ENCODE assay signal across 18 cellular contexts in genomic region chr14:61535470-61535869, GRCh38.
DNase-seq lines count a peak whose midpoint lies in the region; FAIRE-seq and TF ChIP-seq lines count a peak whose summit lies in the region.
"Had no signal": no experiment of that assay in that cellular context is flagged by ENCODE, and none has a peak within 500 bp of the region (broad histone marks: within the 10 kb centered on the region; RNA-seq: fewer than 3 reads in every experiment).

No MANE protein-coding gene starts in this region.

- H3K18ac ChIP-seq in mesendoderm (ENCODE audit: low read length), result no peak overlapping the region

- no peak overlapping the region for H4K8ac ChIP-seq in mesendoderm (ENCODE audit: low read depth, low read length)

- FAIRE-seq in bronchial epithelial cell (lab: Jason Lieb, UNC), result no peak
- FAIRE-seq: keratinocyte had no signal

- no CpG with 5 or more reads among the region's 4 CpGs for WGBS in mesendoderm (ENCODE audit: extremely low coverage, insufficient coverage, low lambda C conversion rate)

- no peak overlapping the region for H3K4ac ChIP-seq in mesendoderm (ENCODE audit: low read depth, low read length)

- H3K9me3 Mint-ChIP-seq in activated CD4-positive, alpha-beta T cell treated with anti-CD3 and anti-CD28 coated beads, Interleukin-2, amount 10 ng/mL, durations not matched to agents 24 days and 14 days, result no peaks in the 10 kb centered on the region

- H3K4me2 ChIP-seq in mesendoderm (ENCODE audit: low read length), result no peak overlapping the region

- no peak for TF ChIP-seq CTCF in bronchial epithelial cell (IDR thresholded peaks at IDR 0.05; ENCODE audit: insufficient read depth, low read length, severe bottlenecking)

- H3K27ac ChIP-seq in mesendoderm (ENCODE audit: low read depth, low read length), result no peak overlapping the region
- H3K27ac ChIP-seq: BLaER1 treated with 17β-estradiol and CSF1 and Interleukin-3, amounts not matched to agents 10 nM and 100 nM; sigmoid colon; tibial artery had no signal

- H3K4me1 ChIP-seq in mesendoderm (ENCODE audit: control insufficient read depth, low read depth, low read length), result peaks cover 2% of the 10 kb centered on the region
- H3K4me1 ChIP-seq: sigmoid colon had no signal

- no peak overlapping the region for H3K23ac ChIP-seq in mesendoderm (ENCODE audit: low read length)

- no peak overlapping the region for H2BK15ac ChIP-seq in mesendoderm (replicated peaks; ENCODE audit: low read depth)

- H2BK5ac ChIP-seq in mesendoderm (ENCODE audit: low read length), result no peak overlapping the region

- no peaks in the 10 kb centered on the region for H3K79me2 ChIP-seq in mesendoderm (ENCODE audit: control insufficient read depth, insufficient read depth, low read length)

- H3K9ac ChIP-seq in mesendoderm (ENCODE audit: low read length), result no peak overlapping the region
- H3K9ac ChIP-seq: BLaER1 treated with 17β-estradiol and CSF1 and Interleukin-3, amounts not matched to agents 10 nM and 100 nM had no signal

- H3K4me1 Mint-ChIP-seq in activated CD4-positive, alpha-beta T cell treated with anti-CD3 and anti-CD28 coated beads, Interleukin-2, amount 10 ng/mL, durations not matched to agents 24 days and 14 days, result peaks cover 70% of the 10 kb centered on the region

- H3K27me3 ChIP-seq in bronchial epithelial cell (ENCODE audit: control insufficient read depth, insufficient read depth, low read length) (no peaks in the 10 kb centered on the region), mesendoderm (ENCODE audit: insufficient read depth, low read length, poor library complexity) (no peaks in the 10 kb centered on the region)
- H3K27me3 ChIP-seq: BLaER1 treated with 17β-estradiol and CSF1 and Interleukin-3, amounts not matched to agents 10 nM and 100 nM; sigmoid colon; tibial artery had no signal

- no peak for DNase-seq in activated CD4-positive, alpha-beta T cell treated with anti-CD3 and anti-CD28 coated beads, Interleukin-2, amount 10 ng/mL, durations not matched to agents 24 days and 14 days
- no peak for DNase-seq in activated CD4-positive, alpha-beta T cell treated with anti-CD3 and anti-CD28 coated beads, Interleukin-2, amount 50 U/mL, for 4 hours
- peak; percentile 1 for DNase-seq in OCI-M1 (lab: John Stamatoyannopoulos, UW)
- peak; percentile 74 for DNase-seq in bronchial epithelial cell (ENCODE audit: low read depth)
- DNase-seq in renal cortical epithelial cell (ENCODE audit: low read depth), result peak; percentile 76
- DNase-seq in ecto neural progenitor cell (ENCODE audit: low spot score), result no peak
- DNase-seq in mesendoderm, result no peak
- no peak for DNase-seq in mucosa of gallbladder (ENCODE audit: low spot score)
- DNase-seq: central memory CD4-positive, alpha-beta T cell; DMS79 treated with DMSO at 0.1 percent for 48 hours; effector CD8-positive, alpha-beta T cell; NCI-H1105; NCI-H2171 treated with DMSO at 0.1 percent for 48 hours; sigmoid colon; stimulated activated CD4-positive, alpha-beta T cell treated with anti-CD3 and anti-CD28 coated beads, Interleukin-4, amount 100 ng/mL, for 4 hours; tibial artery had no signal

- no peak overlapping the region for H4K5ac ChIP-seq in mesendoderm (ENCODE audit: low read length)

- no peaks in the 10 kb centered on the region for H3K36me3 ChIP-seq in bronchial epithelial cell (ENCODE audit: control insufficient read depth, insufficient read depth, low read length)
- no peaks in the 10 kb centered on the region for H3K36me3 ChIP-seq in mesendoderm (ENCODE audit: control insufficient read depth, insufficient read depth, low read length)
- H3K36me3 ChIP-seq: sigmoid colon, tibial artery had no signal

- no peak overlapping the region for H3K4me3 Mint-ChIP-seq in activated CD4-positive, alpha-beta T cell treated with anti-CD3 and anti-CD28 coated beads, Interleukin-2, amount 10 ng/mL, durations not matched to agents 24 days and 14 days

- H3K56ac ChIP-seq in mesendoderm (ENCODE audit: low read length), result no peak overlapping the region

- H3K27me3 Mint-ChIP-seq in activated CD4-positive, alpha-beta T cell treated with anti-CD3 and anti-CD28 coated beads, Interleukin-2, amount 10 ng/mL, durations not matched to agents 24 days and 14 days, result no peaks in the 10 kb centered on the region

- peaks cover 78% of the 10 kb centered on the region for H3K36me3 Mint-ChIP-seq in activated CD4-positive, alpha-beta T cell treated with anti-CD3 and anti-CD28 coated beads, Interleukin-2, amount 10 ng/mL, durations not matched to agents 24 days and 14 days (ENCODE audit: low read depth)

- H3K79me1 ChIP-seq in mesendoderm (ENCODE audit: low read length), result no peaks in the 10 kb centered on the region

- H3K27ac Mint-ChIP-seq in activated CD4-positive, alpha-beta T cell treated with anti-CD3 and anti-CD28 coated beads, Interleukin-2, amount 10 ng/mL, durations not matched to agents 24 days and 14 days, result peak overlapping the region; percentile 9

- H2AK5ac ChIP-seq in mesendoderm (ENCODE audit: low read length), result no peak overlapping the region

- no peak overlapping the region for H2BK120ac ChIP-seq in mesendoderm (ENCODE audit: low read depth, low read length)

- intact Hi-C loops in activated CD4-positive, alpha-beta T cell treated with anti-CD3 and anti-CD28 coated beads, Interleukin-2, amount 10 ng/mL, durations not matched to agents 24 days and 14 days (cut with micrococcal nuclease), result no loop called here

- H3K4me3 ChIP-seq in bronchial epithelial cell (ENCODE audit: low read depth, low read length) (no peak overlapping the region), mesendoderm (ENCODE audit: low read length) (no peak overlapping the region)
- H3K4me3 ChIP-seq: BLaER1 treated with 17β-estradiol and CSF1 and Interleukin-3, amounts not matched to agents 10 nM and 100 nM; sigmoid colon; tibial artery had no signal

Comparison
In these comparisons a context has a peak if more than half of its experiments do, and no peak if none do; other contexts are left out.
1. DNase-seq: peak in OCI-M1 (single experiment), bronchial epithelial cell (single experiment) and renal cortical epithelial cell (single experiment); none in activated CD4-positive, alpha-beta T cell treated with anti-CD3 and anti-CD28 coated beads, Interleukin-2, amount 10 ng/mL, durations not matched to agents 24 days and 14 days (single experiment), activated CD4-positive, alpha-beta T cell treated with anti-CD3 and anti-CD28 coated beads, Interleukin-2, amount 50 U/mL, for 4 hours (0 of 2), ecto neural progenitor cell (single experiment), mesendoderm (single experiment) and mucosa of gallbladder (single experiment).